Comparison of ENCODE assay signal across 15 cellular contexts in genomic region chr9:94906181-94906580, GRCh38.
A peak's percentile ranks its signal among the peaks of the same experiment; 100 is the strongest.
DNase-seq lines count a peak whose midpoint lies in the region; TF ChIP-seq lines count a peak whose summit lies in the region.
"Had no signal": no experiment of that assay in that cellular context is flagged by ENCODE, and none has a peak within 500 bp of the region (broad histone marks: within the 10 kb centered on the region; RNA-seq: fewer than 3 reads in every experiment).

No MANE protein-coding gene starts in this region.

- no peaks in the 10 kb centered on the region for H3K79me1 ChIP-seq in H9 (ENCODE audit: insufficient read depth, low read depth, low read length, poor library complexity, severe bottlenecking)

- no peak overlapping the region for H3K18ac ChIP-seq in H9 (ENCODE audit: insufficient read length, low read depth, low read length)

- H3K56ac ChIP-seq in H9 (ENCODE audit: insufficient read length, low read depth, low read length), result no peak overlapping the region

- TF ChIP-seq CTCF in H9 (conservative IDR thresholded peaks at IDR 0.05), result no peak
- TF ChIP-seq CTCF in GM13977 (IDR thresholded peaks at IDR 0.05; ENCODE audit: extremely low read depth, insufficient read depth, missing control alignments), result no peak

- no peaks in the 10 kb centered on the region for H3K36me3 Mint-ChIP-seq in H9 (ENCODE audit: insufficient read depth in 1 of 3, low read depth in 3 of 3)
- H3K36me3 Mint-ChIP-seq: CD8-positive, alpha-beta T cell; IgD-negative memory B cell had no signal

- peaks cover 5% of the 10 kb centered on the region for H3K4me1 ChIP-seq in H9 (ENCODE audit: insufficient read depth, low read length)

- no peaks in the 10 kb centered on the region for H4K20me1 ChIP-seq in H9 (ENCODE audit: control insufficient read depth, insufficient read depth, insufficient read length)

- no peaks in the 10 kb centered on the region for H3K9me3 ChIP-seq in H9 (ENCODE audit: control insufficient read depth, low read depth, low read length)

- no peak overlapping the region for H3K4ac ChIP-seq in H9 (ENCODE audit: low read depth, low read length)

- no peak overlapping the region for H3K14ac ChIP-seq in H9 (ENCODE audit: insufficient read depth, low read length)

- no peak overlapping the region for H3K4me3 Mint-ChIP-seq in H9
- H3K4me3 Mint-ChIP-seq: CD14-positive monocyte; CD8-positive, alpha-beta T cell; IgD-negative memory B cell had no signal

- H2AK5ac ChIP-seq in H9 (ENCODE audit: insufficient read length, low read length), result no peak overlapping the region

- no peak overlapping the region for H2BK120ac ChIP-seq in H9 (ENCODE audit: low read depth, low read length, poor library complexity, severe bottlenecking)

- H3K9me3 Mint-ChIP-seq in H9, result no peaks in the 10 kb centered on the region
- H3K9me3 Mint-ChIP-seq: CD8-positive, alpha-beta T cell; IgD-negative memory B cell had no signal

- no peak overlapping the region for H3T11ph ChIP-seq in H9 (ENCODE audit: low read length)

- H4K91ac ChIP-seq in H9 (ENCODE audit: insufficient read length, low read depth, low read length), result no peak overlapping the region

- H3K27ac ChIP-seq in H9 (ENCODE audit: insufficient read length, low read depth, low read length) (no peak overlapping the region), angular gyrus (ENCODE audit: low read depth, low read length) (peak overlapping the region; percentile 27), layer of hippocampus (ENCODE audit: low read depth, low read length) (peak overlapping the region; percentile 77)

- peaks cover 38 to 52% of the 10 kb centered on the region in 2 experiments for H3K4me1 Mint-ChIP-seq in H9

- H3K4me2 ChIP-seq in H9 (ENCODE audit: insufficient read depth, insufficient read length, low read length), result no peak overlapping the region

- no peaks in the 10 kb centered on the region for H3K27me3 Mint-ChIP-seq in H9 (ENCODE audit: low read depth)
- H3K27me3 Mint-ChIP-seq: IgD-negative memory B cell had no signal

- H3K27ac Mint-ChIP-seq in H9, result peak overlapping the region in 1 of 3 experiments; percentile 47; a peak in 1 of 7 replicates
- H3K27ac Mint-ChIP-seq: CD14-positive monocyte; CD8-positive, alpha-beta T cell; IgD-negative memory B cell had no signal

- no peak overlapping the region for H4K5ac ChIP-seq in H9 (ENCODE audit: insufficient read length, low read depth, low read length)

- H2AFZ ChIP-seq in H9 (ENCODE audit: low read length), result no peak overlapping the region

- no peaks in the 10 kb centered on the region for H3K23me2 ChIP-seq in H9 (ENCODE audit: insufficient read length, low read depth, low read length, poor library complexity, severe bottlenecking)

- H3K9ac ChIP-seq in H9 (ENCODE audit: extremely low read depth, insufficient read length, low read length), result no peak overlapping the region

- no peak overlapping the region for H2BK15ac ChIP-seq in H9 (ENCODE audit: low read depth, low read length)

- H2BK5ac ChIP-seq in H9 (ENCODE audit: insufficient read length, low read length), result no peak overlapping the region

- H2BK20ac ChIP-seq in H9 (ENCODE audit: low read depth, low read length, poor library complexity, severe bottlenecking), result no peak overlapping the region

- DNase-seq in H9 (peak; percentile 2), GM13977 (ENCODE audit: low spot score) (no peak), NCI-H1436 (lab: John Stamatoyannopoulos, UW) (no peak), DMS153 treated with DMSO at 0.1 percent for 48 hours (lab: John Stamatoyannopoulos, UW; ENCODE audit: unreplicated experiment) (no peak), HT-29 (ENCODE audit: low spot score) (no peak)
- peak; percentile 3 for DNase-seq in stimulated activated CD8-positive, alpha-beta memory T cell treated with anti-CD3 and anti-CD28 coated beads, Interleukin-4, amount 100 ng/mL, for 48 hours
- DNase-seq: CD8-positive, alpha-beta T cell; COR-L47; DMS153; DND-41; GDM1 had no signal

- H3K27me3 ChIP-seq in H9 (ENCODE audit: insufficient read depth, low read length), result no peaks in the 10 kb centered on the region
- H3K27me3 ChIP-seq in layer of hippocampus (ENCODE audit: control insufficient read depth, insufficient read depth, low read length), result no peaks in the 10 kb centered on the region

- in situ Hi-C loops in GM13977 (cut with MboI; ENCODE audit: low pct_unique_long_range_greater_than_20kb, low sequenced_read_pairs, unreplicated experiment), result no loop called here

- H3K23ac ChIP-seq in H9 (ENCODE audit: insufficient read length, low read depth, low read length), result no peak overlapping the region

- H2BK12ac ChIP-seq in H9 (ENCODE audit: insufficient read length, low read depth, low read length), result no peak overlapping the region

- H3K79me2 ChIP-seq in H9 (ENCODE audit: insufficient read depth, low read length), result no peaks in the 10 kb centered on the region

- H4K8ac ChIP-seq in H9 (replicated peaks; ENCODE audit: insufficient read length, low read depth, low read length), result no peak overlapping the region

- WGBS in H9 (ENCODE audit: extremely low coverage, insufficient read length, low lambda C conversion rate), result no CpG with 5 or more reads among the region's 6 CpGs

Comparison
In these comparisons a context has a peak if more than half of its experiments do, and no peak if none do; other contexts are left out.
1. DNase-seq: peak in H9 (single experiment) and stimulated activated CD8-positive, alpha-beta memory T cell treated with anti-CD3 and anti-CD28 coated beads, Interleukin-4, amount 100 ng/mL, for 48 hours (single experiment); none in GM13977 (single experiment), NCI-H1436 (single experiment), DMS153 treated with DMSO at 0.1 percent for 48 hours (single experiment) and HT-29 (single experiment).